ENCODE assay signal across 9 cellular contexts in genomic region chr2:158745067-158745865, GRCh38. TPM values are rescaled to one million over a fixed set of nuclear protein-coding genes. Genes with fewer than 3 reads are reported as not detected.
A peak's percentile ranks its signal among the peaks of the same experiment; 100 is the strongest.
DNase-seq lines count a peak whose midpoint lies in the region; ATAC-seq, FAIRE-seq and TF ChIP-seq lines count a peak whose summit lies in the region.
"Had no signal": no experiment of that assay in that cellular context is flagged by ENCODE, and none has a peak within 500 bp of the region (broad histone marks: within the 10 kb centered on the region; RNA-seq: fewer than 3 reads in every experiment).

No MANE protein-coding gene starts in this region.

- TF ChIP-seq CTCF in bronchial epithelial cell (IDR thresholded peaks at IDR 0.05; ENCODE audit: insufficient read depth, low read length, severe bottlenecking): peak; percentile 75

- FAIRE-seq in RCC 7860 (lab: Jason Lieb, UNC) (no peak), bronchial epithelial cell (lab: Jason Lieb, UNC) (no peak)

- ATAC-seq in GM18868 (IDR thresholded peaks at IDR 0.05; ENCODE audit: unreplicated experiment) (peak; percentile 84), GM18870 (IDR thresholded peaks at IDR 0.05; ENCODE audit: unreplicated experiment) (no peak)

- H3K36me3 ChIP-seq in bronchial epithelial cell (ENCODE audit: control insufficient read depth, insufficient read depth, low read length): no peaks in the 10 kb centered on the region
- H3K36me3 ChIP-seq: neutrophil had no signal

- H3K4me3 ChIP-seq in bronchial epithelial cell (ENCODE audit: low read depth, low read length): no peak overlapping the region

- H3K27me3 ChIP-seq in bronchial epithelial cell (ENCODE audit: control insufficient read depth, insufficient read depth, low read length): peaks cover 2% of the 10 kb centered on the region

- peak in 11 of 14 donors; percentile 39 to 79 (median 58) for DNase-seq in C1 segment of cervical spinal cord (lab: John Stamatoyannopoulos, UW)
- peak; percentile 44 for DNase-seq in HuH-7.5 (ENCODE audit: low spot score)
- DNase-seq in RCC 7860 (ENCODE audit: low spot score): peak; percentile 37
- DNase-seq in bronchial epithelial cell (ENCODE audit: low read depth): peak; percentile 72
- peak; percentile 80 for DNase-seq in islet precursor cell
- DNase-seq in stimulated activated CD4-positive, alpha-beta T cell treated with anti-CD3 and anti-CD28 coated beads, Interleukin-4, amount 100 ng/mL, for 24 hours: peak; percentile 30

RNA-seq across cellular contexts. Expression of gene DAPL1, which starts 49.9 kb away (rescaled TPM):
- total RNA-seq in bronchial epithelial cell: 1.0 TPM in 1 of 2 replicates, not detected in the other

Comparison
In these comparisons a context has a peak if more than half of its experiments do, and no peak if none do; other contexts are left out.
1. DNase-seq: peak in every context shown above with its lines; median percentile 80 in islet precursor cell; 72 in bronchial epithelial cell; 58 in C1 segment of cervical spinal cord; 44 in HuH-7.5; 37 in RCC 7860; 30 in stimulated activated CD4-positive, alpha-beta T cell treated with anti-CD3 and anti-CD28 coated beads, Interleukin-4, amount 100 ng/mL, for 24 hours.